9 cellular contexts compared by ENCODE assay signal in the genomic region with DNA sequence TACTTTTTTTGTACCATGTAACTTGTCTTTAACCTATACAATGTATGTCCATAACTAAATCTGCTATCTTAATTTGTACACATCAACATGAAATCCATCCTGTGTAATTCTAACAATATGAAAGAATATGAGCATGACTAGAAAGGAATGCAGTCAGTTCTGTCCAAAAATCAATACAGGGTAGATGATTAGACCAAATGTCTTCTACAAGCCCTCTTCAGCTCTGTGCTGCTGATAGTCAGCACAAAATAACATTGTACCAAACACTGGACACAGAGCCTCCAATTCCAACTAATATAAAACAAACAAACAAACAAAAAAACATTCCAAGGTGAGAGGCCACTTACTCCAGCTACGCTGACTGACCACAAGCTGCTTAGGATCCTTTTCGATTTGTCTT.
"Had no signal": no experiment of that assay in that cellular context is flagged by ENCODE, and none has a peak within 500 bp of the region (broad histone marks: within the 10 kb centered on the region; RNA-seq: fewer than 3 reads in every experiment).

No MANE protein-coding gene starts in this region.

- H3K27ac Mint-ChIP-seq: IgD-negative memory B cell had no signal

- H3K4me3 ChIP-seq: GM23248 had no signal

- DNase-seq: GM23248, GOT3, H7, HCEC 1CT, KBM-7 had no signal

- H3K36me3 Mint-ChIP-seq: IgD-negative memory B cell had no signal

- H3K27me3 Mint-ChIP-seq: IgD-negative memory B cell had no signal

- H3K4me3 Mint-ChIP-seq: IgD-negative memory B cell had no signal

- H3K27ac ChIP-seq: GM23248, HL-60, KMS-11 had no signal

- H3K4me1 Mint-ChIP-seq: IgD-negative memory B cell had no signal

- ATAC-seq: HepG2 had no signal
